Comparison of ENCODE assay signal across 1 cellular context in the genomic region with DNA sequence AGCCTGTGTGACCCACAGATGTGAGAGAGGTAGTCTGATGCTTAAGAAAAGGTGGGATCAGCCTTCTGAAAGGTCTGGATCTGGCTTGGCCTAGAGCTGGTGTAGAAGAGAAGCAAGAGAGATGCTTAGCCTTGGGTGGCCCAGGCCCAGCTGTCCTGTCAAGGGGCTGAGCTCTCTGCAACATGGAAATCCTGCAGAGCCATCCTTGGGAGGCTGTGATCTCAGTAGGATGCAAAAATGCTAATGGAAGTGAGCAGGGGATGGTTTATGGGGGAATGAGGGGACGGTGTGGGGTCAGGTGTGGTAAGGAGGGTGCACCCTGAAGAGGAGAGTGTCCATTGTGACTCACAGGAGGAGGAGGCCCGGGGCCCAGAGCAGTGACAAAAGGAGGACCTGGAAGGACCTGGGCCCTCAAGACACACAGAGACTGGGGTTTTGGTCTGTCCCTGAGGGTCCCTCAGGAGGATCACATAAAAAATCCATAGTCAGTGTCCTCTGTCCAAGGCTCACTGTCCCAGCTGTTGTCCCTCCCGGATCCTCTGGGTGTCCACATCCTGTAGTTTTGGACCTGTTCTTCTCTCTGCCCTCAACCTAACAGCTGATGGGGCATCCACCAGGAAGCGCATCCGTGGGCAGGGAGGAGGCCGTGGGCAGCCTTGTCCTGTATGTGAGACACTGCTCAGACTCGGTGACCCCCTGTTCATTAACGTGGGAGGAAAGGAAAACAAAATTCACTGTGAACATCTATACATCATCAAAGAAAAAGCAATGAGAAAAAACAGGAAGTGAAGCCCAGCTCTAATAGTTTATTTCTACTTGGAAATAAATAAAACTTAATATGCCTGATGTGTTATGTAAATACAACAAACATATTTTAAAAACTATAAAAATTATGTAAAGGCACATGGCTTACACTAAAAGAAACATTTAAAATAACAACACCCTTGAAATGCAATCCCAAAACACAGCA.
TF ChIP-seq lines count a peak whose summit lies in the region.

No MANE protein-coding gene starts in this region.

TF ChIP-seq in K562, 482 proteins besides CTCF, POLR2A, EP300 and RAD21 (continued from another document):
- TF ChIP-seq, protein P1, sequence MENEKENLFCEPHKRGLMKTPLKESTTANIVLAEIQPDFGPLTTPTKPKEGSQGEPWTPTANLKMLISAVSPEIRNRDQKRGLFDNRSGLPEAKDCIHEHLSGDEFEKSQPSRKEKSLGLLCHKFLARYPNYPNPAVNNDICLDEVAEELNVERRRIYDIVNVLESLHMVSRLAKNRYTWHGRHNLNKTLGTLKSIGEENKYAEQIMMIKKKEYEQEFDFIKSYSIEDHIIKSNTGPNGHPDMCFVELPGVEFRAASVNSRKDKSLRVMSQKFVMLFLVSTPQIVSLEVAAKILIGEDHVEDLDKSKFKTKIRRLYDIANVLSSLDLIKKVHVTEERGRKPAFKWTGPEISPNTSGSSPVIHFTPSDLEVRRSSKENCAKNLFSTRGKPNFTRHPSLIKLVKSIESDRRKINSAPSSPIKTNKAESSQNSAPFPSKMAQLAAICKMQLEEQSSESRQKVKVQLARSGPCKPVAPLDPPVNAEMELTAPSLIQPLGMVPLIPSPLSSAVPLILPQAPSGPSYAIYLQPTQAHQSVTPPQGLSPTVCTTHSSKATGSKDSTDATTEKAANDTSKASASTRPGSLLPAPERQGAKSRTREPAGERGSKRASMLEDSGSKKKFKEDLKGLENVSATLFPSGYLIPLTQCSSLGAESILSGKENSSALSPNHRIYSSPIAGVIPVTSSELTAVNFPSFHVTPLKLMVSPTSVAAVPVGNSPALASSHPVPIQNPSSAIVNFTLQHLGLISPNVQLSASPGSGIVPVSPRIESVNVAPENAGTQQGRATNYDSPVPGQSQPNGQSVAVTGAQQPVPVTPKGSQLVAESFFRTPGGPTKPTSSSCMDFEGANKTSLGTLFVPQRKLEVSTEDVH (IDR thresholded peaks at IDR 0.05; ENCODE audit: low read depth, partially characterized antibody), result no peak
- TF ChIP-seq ZNF707 (CRISPR knock-in tag; conservative IDR thresholded peaks at IDR 0.05), result no peak
- TF ChIP-seq, protein P2, sequence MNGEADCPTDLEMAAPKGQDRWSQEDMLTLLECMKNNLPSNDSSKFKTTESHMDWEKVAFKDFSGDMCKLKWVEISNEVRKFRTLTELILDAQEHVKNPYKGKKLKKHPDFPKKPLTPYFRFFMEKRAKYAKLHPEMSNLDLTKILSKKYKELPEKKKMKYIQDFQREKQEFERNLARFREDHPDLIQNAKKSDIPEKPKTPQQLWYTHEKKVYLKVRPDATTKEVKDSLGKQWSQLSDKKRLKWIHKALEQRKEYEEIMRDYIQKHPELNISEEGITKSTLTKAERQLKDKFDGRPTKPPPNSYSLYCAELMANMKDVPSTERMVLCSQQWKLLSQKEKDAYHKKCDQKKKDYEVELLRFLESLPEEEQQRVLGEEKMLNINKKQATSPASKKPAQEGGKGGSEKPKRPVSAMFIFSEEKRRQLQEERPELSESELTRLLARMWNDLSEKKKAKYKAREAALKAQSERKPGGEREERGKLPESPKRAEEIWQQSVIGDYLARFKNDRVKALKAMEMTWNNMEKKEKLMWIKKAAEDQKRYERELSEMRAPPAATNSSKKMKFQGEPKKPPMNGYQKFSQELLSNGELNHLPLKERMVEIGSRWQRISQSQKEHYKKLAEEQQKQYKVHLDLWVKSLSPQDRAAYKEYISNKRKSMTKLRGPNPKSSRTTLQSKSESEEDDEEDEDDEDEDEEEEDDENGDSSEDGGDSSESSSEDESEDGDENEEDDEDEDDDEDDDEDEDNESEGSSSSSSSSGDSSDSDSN (IDR thresholded peaks at IDR 0.05; ENCODE audit: borderline replicate concordance in 1 of 2, low read depth in 2 of 2, low read length in 2 of 2), result no peak
- TF ChIP-seq MCM7 (IDR thresholded peaks at IDR 0.05), result 0 out of 4 replicates have a peak, but pooled peaks of 1 of the 2 experiments have one; percentile 34
- TF ChIP-seq SREBF1 (IDR thresholded peaks at IDR 0.05; ENCODE audit: borderline replicate concordance, low read depth, low read length), result no peak
- no peak for TF ChIP-seq TEAD4 (IDR thresholded peaks at IDR 0.05; ENCODE audit: low read length)
- TF ChIP-seq TEAD4 (CRISPR knock-in tag; IDR thresholded peaks at IDR 0.05; ENCODE audit: borderline replicate concordance), result 0 out of 2 replicates have a peak, but pooled peaks have one; percentile 67
- TF ChIP-seq FOXK2 (conservative IDR thresholded peaks at IDR 0.05 in 1 of 2, IDR thresholded peaks at IDR 0.05 in 1 of 2; ENCODE audit: low read depth in 2 of 2), result no peak
- TF ChIP-seq ETS1 (conservative IDR thresholded peaks at IDR 0.05; ENCODE audit: control insufficient read depth, low read depth, low read length), result no peak
- no peak for TF ChIP-seq ZNF212 (CRISPR knock-in tag; IDR thresholded peaks at IDR 0.05)
- no peak for TF ChIP-seq YY1 (IDR thresholded peaks at IDR 0.05; ENCODE audit: borderline replicate concordance in 1 of 3, control insufficient read depth in 1 of 3, extremely low read depth in 1 of 3, insufficient read depth in 3 of 3, insufficient read length in 1 of 3, insufficient replicate concordance in 2 of 3, low read depth in 1 of 3, low read length in 2 of 3)
- no peak for TF ChIP-seq THRAP3 (IDR thresholded peaks at IDR 0.05; ENCODE audit: borderline replicate concordance)
- TF ChIP-seq MIER1 (IDR thresholded peaks at IDR 0.05; ENCODE audit: low read depth), result no peak
- TF ChIP-seq THAP12 (CRISPR knock-in tag; IDR thresholded peaks at IDR 0.05), result no peak
- no peak for TF ChIP-seq SMAD3 (CRISPR knock-in tag; conservative IDR thresholded peaks at IDR 0.05)
- 0 out of 2 replicates have a peak, but pooled peaks have one; percentile 4 for TF ChIP-seq CBFA2T2 (conservative IDR thresholded peaks at IDR 0.05)
TF ChIP-seq in K562: peak in this region for 18.
